ENCODE assay signal across 8 cellular contexts in genomic region chr19:58181902-58182576, GRCh38. TPM values are rescaled to one million over a fixed set of nuclear protein-coding genes. Genes with fewer than 3 reads are reported as not detected.
A peak's percentile ranks its signal among the peaks of the same experiment; 100 is the strongest.
DNase-seq lines count a peak whose midpoint lies in the region; ATAC-seq and TF ChIP-seq lines count a peak whose summit lies in the region.

No MANE protein-coding gene starts in this region.

- intact Hi-C loops in esophagus squamous epithelium (cut with DNase I), result no loop called here
- intact Hi-C loops in transverse colon (cut with DNase I; ENCODE audit: low total_unique reads), result no loop called here

- ATAC-seq in GM19324 (IDR thresholded peaks at IDR 0.05; ENCODE audit: low FRiP score, unreplicated experiment), result no peak

- H3K27me3 ChIP-seq in esophagus squamous epithelium, result no peaks in the 10 kb centered on the region
- no peaks in the 10 kb centered on the region for H3K27me3 ChIP-seq in osteoblast (ENCODE audit: insufficient read depth, low read length)
- H3K27me3 ChIP-seq in transverse colon, result no peaks in the 10 kb centered on the region

- H3K79me2 ChIP-seq in osteoblast (ENCODE audit: insufficient read depth, low read length), result peaks cover 50% of the 10 kb centered on the region

- WGBS in esophagus squamous epithelium, 2 donors, result 42 to 49% methylated on average over 4 of the region's 4 CpGs
- 29 to 57% methylated on average over 2 to 4 of the region's 4 CpGs for WGBS in transverse colon (ENCODE audit: low coverage in 1 of 2), 2 donors

- peak overlapping the region; percentile 70 for H2AFZ ChIP-seq in osteoblast (ENCODE audit: low read length)

- H3K9me3 ChIP-seq in esophagus squamous epithelium (peaks cover 6 to 99% (median 83%) of the 10 kb centered on the region in 3 donors), osteoblast (ENCODE audit: low read depth, low read length) (peaks cover 44% of the 10 kb centered on the region), transverse colon (peaks cover 84 to 86% of the 10 kb centered on the region in 2 donors)

- peak; percentile 7 to 16 for DNase-seq in SHP77 (lab: John Stamatoyannopoulos, UW)
- no peak for DNase-seq in SHP77 treated with DMSO at 0.1 percent for 48 hours (lab: John Stamatoyannopoulos, UW)
- peak; percentile 45 for DNase-seq in NCI-H82 treated with DMSO at 0.1 percent for 48 hours (lab: John Stamatoyannopoulos, UW; ENCODE audit: unreplicated experiment)
- DNase-seq in activated T-cell treated with anti-CD3 and anti-CD28 coated beads for 1 hour (ENCODE audit: low read depth), result peak; percentile 50
- DNase-seq in esophagus squamous epithelium (lab: John Stamatoyannopoulos, UW), result no peak
- peak; percentile 72 for DNase-seq in osteoblast (ENCODE audit: insufficient read length, low spot score, missing footprints)
- DNase-seq in transverse colon, result peak; percentile 42

- no peak for TF ChIP-seq EP300 in transverse colon (IDR thresholded peaks at IDR 0.05; ENCODE audit: low read depth)

- TF ChIP-seq CTCF in esophagus squamous epithelium (IDR thresholded peaks at IDR 0.05) (peak in 5 of 6 experiments; percentile 25 to 66 (median 32)), osteoblast (IDR thresholded peaks at IDR 0.05; ENCODE audit: extremely low read depth, low read depth, low read length) (peak; percentile 52), transverse colon (IDR thresholded peaks at IDR 0.05) (peak in 4 of 5 experiments; percentile 26 to 38 (median 29))

- no peak for TF ChIP-seq POLR2A in esophagus squamous epithelium (IDR thresholded peaks at IDR 0.05)
- no peak for TF ChIP-seq POLR2A in transverse colon (IDR thresholded peaks at IDR 0.05)

- H4K20me1 ChIP-seq in osteoblast (ENCODE audit: insufficient read depth, low read length), result no peaks in the 10 kb centered on the region

- in situ Hi-C loops in transverse colon (cut with MboI; ENCODE audit: low pct_ligation_motif_present in 1 of 4, low pct_unique_long_range_greater_than_20kb in 1 of 4, low sequenced_read_pairs in 3 of 4), result no loop called here

- H3K27ac ChIP-seq in esophagus squamous epithelium, result peak overlapping the region; percentile 98 to 99 (median 99)
- H3K27ac ChIP-seq in osteoblast (ENCODE audit: low read depth, low read length), result no peak overlapping the region
- H3K27ac ChIP-seq in transverse colon, result peak overlapping the region; percentile 93 to 98 (median 97)

- H3K4me2 ChIP-seq in osteoblast (ENCODE audit: insufficient read depth, low read length), result peak overlapping the region; percentile 80

- H3K36me3 ChIP-seq in esophagus squamous epithelium (peaks cover 0 to 72% (median 8%) of the 10 kb centered on the region in 3 donors), osteoblast (ENCODE audit: insufficient read depth, low read length) (peaks cover 31% of the 10 kb centered on the region), transverse colon (peaks cover 2 to 68% (median 15%) of the 10 kb centered on the region in 4 donors)

- H3K4me1 ChIP-seq in esophagus squamous epithelium (peaks cover 4 to 22% (median 5%) of the 10 kb centered on the region in 3 donors), osteoblast (ENCODE audit: insufficient read depth, low read length) (peaks cover 3% of the 10 kb centered on the region), transverse colon (peaks cover 0 to 14% (median 3%) of the 10 kb centered on the region in 4 donors)

- H3K4me3 ChIP-seq in esophagus squamous epithelium (peak overlapping the region; percentile 71 to 92 (median 72)), osteoblast (ENCODE audit: insufficient read depth, low read length) (peak overlapping the region; percentile 99), transverse colon (peak overlapping the region in 3 of 4 donors; percentile 73 to 85 (median 75))

RNA-seq across cellular contexts. Expression of gene ZNF274, which starts 0.8 kb away (rescaled TPM):
- total RNA-seq in esophagus squamous epithelium (10 to 100 TPM; 20.4 to 28.6 (median 24.9) TPM), osteoblast (10.9 and 11.2 TPM in 2 replicates), transverse colon (10 to 100 TPM; 12.5 to 30.8 (median 19.0) TPM)

RNA-seq across cellular contexts. Expression of gene ZNF329, which starts 31.4 kb away (rescaled TPM):
- total RNA-seq in esophagus squamous epithelium (1 to 10 TPM; 3.0 to 6.7 (median 3.9) TPM), osteoblast (11.9 and 12.7 TPM in 2 replicates), transverse colon (1 to 10 TPM in 3 of 4 donors, under 1 TPM in 1; 0.60 to 5.5 (median 4.0) TPM)

RNA-seq across cellular contexts. Expression of gene ZNF544, which starts 46.7 kb away (rescaled TPM):
- total RNA-seq in esophagus squamous epithelium (10 to 100 TPM; 19.1 to 53.4 (median 36.0) TPM), osteoblast (22.1 and 32.9 TPM in 2 replicates), transverse colon (10 to 100 TPM in 3 of 4 donors, 1 to 10 TPM in 1; 8.6 to 62.3 (median 25.1) TPM)

Comparison
In these comparisons a context has a peak if more than half of its experiments do, and no peak if none do; other contexts are left out.
1. DNase-seq: peak in SHP77 (2 of 2), NCI-H82 treated with DMSO at 0.1 percent for 48 hours (single experiment), activated T-cell treated with anti-CD3 and anti-CD28 coated beads for 1 hour (single experiment), osteoblast (single experiment) and transverse colon (single experiment); none in SHP77 treated with DMSO at 0.1 percent for 48 hours (single experiment) and esophagus squamous epithelium (single experiment).
2. Peak in every context shown above with its lines, with median percentiles within 50 percentile points of each other: H3K4me3 ChIP-seq and CTCF ChIP-seq.